Comparison of ENCODE assay signal across 11 cellular contexts in the genomic region with DNA sequence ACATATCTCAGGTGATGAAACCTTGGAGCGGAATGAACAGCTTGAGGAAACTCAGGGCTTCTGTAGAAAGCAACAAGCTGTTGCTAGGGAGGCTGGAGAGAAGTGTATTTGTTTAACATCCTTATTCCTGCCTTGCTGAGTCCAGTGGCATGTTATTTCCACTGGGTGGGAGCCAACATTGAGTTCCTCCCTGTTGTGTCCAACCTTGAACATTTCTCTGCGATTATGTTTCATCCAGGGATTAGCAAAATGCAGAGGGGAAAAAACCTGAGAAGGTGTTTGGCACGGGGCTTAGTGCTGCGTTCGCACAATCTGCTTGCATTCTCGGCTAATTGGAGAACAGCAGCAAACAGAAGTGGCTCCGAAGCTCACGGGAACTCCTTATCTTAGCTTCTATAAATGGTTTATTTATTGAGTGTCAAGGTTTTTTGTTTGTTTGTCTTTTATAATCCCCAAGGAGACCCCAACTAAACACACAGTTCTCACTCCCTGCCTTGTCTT.
DNase-seq lines count a peak whose midpoint lies in the region; ATAC-seq, FAIRE-seq and TF ChIP-seq lines count a peak whose summit lies in the region.
"Had no signal": no experiment of that assay in that cellular context is flagged by ENCODE, and none has a peak within 500 bp of the region (broad histone marks: within the 10 kb centered on the region; RNA-seq: fewer than 3 reads in every experiment).

No MANE protein-coding gene starts in this region.

- no peak for TF ChIP-seq POLR2A in GM12892 (IDR thresholded peaks at IDR 0.05; ENCODE audit: low read depth, low read length)

- no peak for FAIRE-seq in bronchial epithelial cell (lab: Jason Lieb, UNC)
- FAIRE-seq in GM12892 (lab: Jason Lieb, UNC) = no peak

- H3K4me2 ChIP-seq in GM23338 = no peak overlapping the region

- H3K9me3 ChIP-seq in lower lobe of right lung = no peaks in the 10 kb centered on the region

- no peak for TF ChIP-seq EP300 in Ishikawa (IDR thresholded peaks at IDR 0.05; ENCODE audit: borderline replicate concordance)

- peak overlapping the region; percentile 20 for H3K27ac ChIP-seq in lower lobe of right lung
- H3K27ac ChIP-seq in GM23338 (ENCODE audit: low read depth) = no peak overlapping the region
- H3K27ac ChIP-seq: skin epidermis had no signal

- H3K4me1 Mint-ChIP-seq in GM23338 = peaks cover 14% of the 10 kb centered on the region; the same call in 2 of the 3 replicates

- no peak overlapping the region for H3K4me3 ChIP-seq in bronchial epithelial cell (ENCODE audit: low read depth, low read length)
- no peak overlapping the region for H3K4me3 ChIP-seq in lower lobe of right lung
- H3K4me3 ChIP-seq in GM23338 = no peak overlapping the region
- H3K4me3 ChIP-seq: skin epidermis had no signal

- no peak for TF ChIP-seq CTCF in bronchial epithelial cell (IDR thresholded peaks at IDR 0.05; ENCODE audit: insufficient read depth, low read length, severe bottlenecking)
- no peak for TF ChIP-seq CTCF in lower lobe of right lung (IDR thresholded peaks at IDR 0.05)
- no peak for TF ChIP-seq CTCF in GM23338 (conservative IDR thresholded peaks at IDR 0.05; ENCODE audit: low read depth in 2 of 2)

- peaks cover 16% of the 10 kb centered on the region for H3K4me1 ChIP-seq in lower lobe of right lung
- peaks cover 20% of the 10 kb centered on the region for H3K4me1 ChIP-seq in GM23338 (ENCODE audit: insufficient read depth)

- intact Hi-C loops in lower lobe of right lung (cut with DNase I) = no loop called here

- ATAC-seq in lower lobe of right lung = peak; percentile 84 to 86
- no peak for ATAC-seq in GM23338

- no peaks in the 10 kb centered on the region for H3K79me2 ChIP-seq in GM23338 (replicated peaks; ENCODE audit: insufficient read depth)

- TF ChIP-seq RAD21 in Ishikawa (IDR thresholded peaks at IDR 0.05; ENCODE audit: low read depth) = no peak

- no peaks in the 10 kb centered on the region for H3K9me3 Mint-ChIP-seq in GM23338
- H3K9me3 Mint-ChIP-seq: CD4-positive, alpha-beta T cell had no signal

- peaks cover 7% of the 10 kb centered on the region for H3K9me2 ChIP-seq in GM23338 (ENCODE audit: insufficient read depth)

- no peaks in the 10 kb centered on the region; the same call in 2 of the 3 replicates for H3K36me3 Mint-ChIP-seq in GM23338 (ENCODE audit: low read depth)

- H2AFZ ChIP-seq in GM23338 = no peak overlapping the region

- H3K36me3 ChIP-seq in bronchial epithelial cell (ENCODE audit: control insufficient read depth, insufficient read depth, low read length) = no peaks in the 10 kb centered on the region
- no peaks in the 10 kb centered on the region for H3K36me3 ChIP-seq in lower lobe of right lung
- no peaks in the 10 kb centered on the region for H3K36me3 ChIP-seq in GM23338 (ENCODE audit: insufficient read depth)

- H3K27ac Mint-ChIP-seq in GM23338 = no peak overlapping the region
- H3K27ac Mint-ChIP-seq: CD4-positive, alpha-beta T cell had no signal

- no peaks in the 10 kb centered on the region for H4K20me1 ChIP-seq in GM23338 (replicated peaks; ENCODE audit: insufficient read depth)

- no peaks in the 10 kb centered on the region for H3K27me3 Mint-ChIP-seq in GM23338 (ENCODE audit: insufficient read depth, low read depth, poor library complexity)
- H3K27me3 Mint-ChIP-seq: CD4-positive, alpha-beta T cell had no signal

- H3F3A ChIP-seq in GM23338 (replicated peaks; ENCODE audit: low read depth) = no peaks in the 10 kb centered on the region

- H3K27me3 ChIP-seq in bronchial epithelial cell (ENCODE audit: control insufficient read depth, insufficient read depth, low read length) (no peaks in the 10 kb centered on the region), lower lobe of right lung (ENCODE audit: low read depth) (no peaks in the 10 kb centered on the region), GM23338 (ENCODE audit: insufficient read depth) (no peaks in the 10 kb centered on the region)

- DNase-seq in AG08396 (ENCODE audit: low spot score) (peak; percentile 48), bronchial epithelial cell (ENCODE audit: low read depth) (peak; percentile 54), lower lobe of right lung (no peak), midbrain (lab: John Stamatoyannopoulos, UW) (no peak), GM12892 (ENCODE audit: insufficient read length) (no peak), GM23338 (ENCODE audit: low spot score) (no peak)
- no peak for DNase-seq in activated CD8-positive, alpha-beta memory T cell treated with anti-CD3 and anti-CD28 coated beads for 24 hours
- DNase-seq: CD4-positive, alpha-beta T cell; substantia nigra had no signal

- H3K4me3 Mint-ChIP-seq in GM23338 = no peak overlapping the region
- H3K4me3 Mint-ChIP-seq: CD4-positive, alpha-beta T cell had no signal

TF ChIP-seq in Ishikawa, 13 proteins besides CTCF, POLR2A, EP300 and RAD21:
- 0 out of 2 replicates have a peak, but pooled peaks have one; percentile 10 for TF ChIP-seq TEAD4 (IDR thresholded peaks at IDR 0.05)
- TF ChIP-seq, protein P1, sequence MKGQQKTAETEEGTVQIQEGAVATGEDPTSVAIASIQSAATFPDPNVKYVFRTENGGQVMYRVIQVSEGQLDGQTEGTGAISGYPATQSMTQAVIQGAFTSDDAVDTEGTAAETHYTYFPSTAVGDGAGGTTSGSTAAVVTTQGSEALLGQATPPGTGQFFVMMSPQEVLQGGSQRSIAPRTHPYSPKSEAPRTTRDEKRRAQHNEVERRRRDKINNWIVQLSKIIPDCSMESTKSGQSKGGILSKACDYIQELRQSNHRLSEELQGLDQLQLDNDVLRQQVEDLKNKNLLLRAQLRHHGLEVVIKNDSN (IDR thresholded peaks at IDR 0.05) = no peak
- TF ChIP-seq NFIC (IDR thresholded peaks at IDR 0.05) = peak; percentile 41; the same call in 1 of the 2 replicates

TF ChIP-seq in GM23338, 12 proteins besides CTCF, POLR2A, EP300 and RAD21:
- TF ChIP-seq JUNB (IDR thresholded peaks at IDR 0.05; ENCODE audit: unreplicated experiment) = no peak

Comparison
In these comparisons a context has a peak if more than half of its experiments do, and no peak if none do; other contexts are left out.
1. DNase-seq: peak in AG08396 (single experiment) and bronchial epithelial cell (single experiment); none in lower lobe of right lung (single experiment), midbrain (single experiment), GM12892 (single experiment), activated CD8-positive, alpha-beta memory T cell treated with anti-CD3 and anti-CD28 coated beads for 24 hours (single experiment) and GM23338 (single experiment).